1 cellular context compared by ENCODE assay signal in the genomic region with DNA sequence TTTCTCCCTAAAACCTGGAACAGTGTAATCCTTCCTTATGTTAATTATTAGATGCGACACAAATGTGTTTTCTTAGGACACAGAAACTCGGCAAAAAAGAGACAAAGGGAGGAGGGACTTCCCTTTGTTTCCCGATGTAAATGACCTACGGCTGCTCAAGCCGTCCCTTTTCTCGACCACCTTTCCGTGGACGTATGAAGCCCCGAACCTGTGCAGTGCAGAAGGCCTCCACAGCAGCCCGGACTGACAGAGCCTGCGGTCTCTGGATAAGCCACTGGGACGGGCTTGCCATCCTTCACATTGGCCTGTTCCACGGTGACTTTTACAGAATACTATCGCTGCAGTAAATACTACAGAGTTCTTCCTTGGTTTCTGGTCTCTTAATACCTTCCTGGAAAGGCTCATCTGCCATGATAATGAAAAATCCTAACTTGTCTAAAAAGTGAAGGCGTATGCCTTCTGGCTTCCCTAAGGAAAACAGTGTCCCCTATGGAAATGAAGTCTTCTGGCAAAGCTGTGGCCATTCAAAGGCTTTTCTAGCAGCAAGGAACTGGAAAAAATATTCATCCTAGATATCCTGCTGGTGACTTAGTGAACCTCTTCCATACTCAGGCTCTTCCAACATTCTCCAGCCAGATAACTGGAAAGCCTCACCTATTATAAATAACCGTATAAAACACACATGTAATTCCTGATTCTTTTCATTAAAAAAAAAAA.
TF ChIP-seq lines count a peak whose summit lies in the region.

No MANE protein-coding gene starts in this region.

TF ChIP-seq in IMR-90, 13 proteins besides CTCF, POLR2A, EP300 and RAD21 (continued from another document):
- TF ChIP-seq, protein P1, sequence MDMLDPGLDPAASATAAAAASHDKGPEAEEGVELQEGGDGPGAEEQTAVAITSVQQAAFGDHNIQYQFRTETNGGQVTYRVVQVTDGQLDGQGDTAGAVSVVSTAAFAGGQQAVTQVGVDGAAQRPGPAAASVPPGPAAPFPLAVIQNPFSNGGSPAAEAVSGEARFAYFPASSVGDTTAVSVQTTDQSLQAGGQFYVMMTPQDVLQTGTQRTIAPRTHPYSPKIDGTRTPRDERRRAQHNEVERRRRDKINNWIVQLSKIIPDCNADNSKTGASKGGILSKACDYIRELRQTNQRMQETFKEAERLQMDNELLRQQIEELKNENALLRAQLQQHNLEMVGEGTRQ (IDR thresholded peaks at IDR 0.05; ENCODE audit: low read depth, low read length) = no peak
- no peak for TF ChIP-seq MXI1 (IDR thresholded peaks at IDR 0.05; ENCODE audit: borderline replicate concordance, low read depth, low read length)
TF ChIP-seq in IMR-90: peak in this region for 0.
